ENCODE assay signal across 31 cellular contexts in genomic region chr5:113770648-113771047, GRCh38.
"Had no signal": no experiment of that assay in that cellular context is flagged by ENCODE, and none has a peak within 500 bp of the region (broad histone marks: within the 10 kb centered on the region; RNA-seq: fewer than 3 reads in every experiment).

No MANE protein-coding gene starts in this region.

- H3K9me3 ChIP-seq: adrenal gland had no signal

- H3K4me3 ChIP-seq: adrenal gland, body of pancreas, coronary artery, dorsolateral prefrontal cortex, esophagus squamous epithelium, gastroesophageal sphincter, heart right ventricle had no signal

- ATAC-seq: activated naive CD8-positive, alpha-beta T cell treated with anti-CD3 and anti-CD28 coated beads, Interleukin-2, amount 50 U/mL, for 24 hours; activated T-cell treated with anti-CD3 and anti-CD28 coated beads, Interleukin-2, amount 50 U/mL, for 4 hours; activated T-helper 17 cell treated with anti-CD3 and anti-CD28 coated beads, Interleukin-2, amount 50 U/mL, for 72 hours; body of pancreas; gastroesophageal sphincter; heart right ventricle; T-helper 17 cell had no signal

- H3K36me3 ChIP-seq: adrenal gland, esophagus squamous epithelium, gastroesophageal sphincter, heart right ventricle had no signal

- H3K27ac ChIP-seq: adrenal gland, body of pancreas, coronary artery, dorsolateral prefrontal cortex, esophagus squamous epithelium, gastroesophageal sphincter, heart right ventricle had no signal

- H3K36me3 Mint-ChIP-seq: activated naive CD8-positive, alpha-beta T cell treated with anti-CD3 and anti-CD28 coated beads for 36 hours had no signal

- H3K4me3 Mint-ChIP-seq: activated CD4-positive, alpha-beta memory T cell treated with anti-CD3 and anti-CD28 coated beads, Interleukin-2, amount 10 ng/mL, durations not matched to agents 7 days and 5 days; activated CD4-positive, alpha-beta T cell treated with anti-CD3 and anti-CD28 coated beads, Interleukin-2, amount 10 ng/mL, durations not matched to agents 7 days and 5 days; activated naive CD8-positive, alpha-beta T cell treated with anti-CD3 and anti-CD28 coated beads for 36 hours; activated naive CD8-positive, alpha-beta T cell treated with anti-CD3 and anti-CD28 coated beads, Interleukin-2, amount 50 U/mL, for 24 hours; activated T-cell treated with anti-CD3 and anti-CD28 coated beads, Interleukin-2, amount 50 U/mL, for 4 hours; activated T-helper 17 cell treated with anti-CD3 and anti-CD28 coated beads, Interleukin-2, amount 50 U/mL, for 72 hours; dendritic cell treated with granulocyte-macrophage colony-stimulating factor and Interleukin-4, amounts not matched to agents 40 ng/mL and 50 ng/mL, for 4 days; T-helper 17 cell had no signal

- H3K4me1 ChIP-seq: adrenal gland, body of pancreas, esophagus squamous epithelium, gastroesophageal sphincter, heart right ventricle had no signal

- H3K27me3 ChIP-seq: adrenal gland, body of pancreas, dorsolateral prefrontal cortex, esophagus squamous epithelium, gastroesophageal sphincter, heart right ventricle had no signal

- H3K27me3 Mint-ChIP-seq: activated CD4-positive, alpha-beta memory T cell treated with anti-CD3 and anti-CD28 coated beads, Interleukin-2, amount 10 ng/mL, durations not matched to agents 7 days and 5 days; activated CD4-positive, alpha-beta T cell treated with anti-CD3 and anti-CD28 coated beads, Interleukin-2, amount 10 ng/mL, durations not matched to agents 7 days and 5 days; activated naive CD8-positive, alpha-beta T cell treated with anti-CD3 and anti-CD28 coated beads for 36 hours; activated naive CD8-positive, alpha-beta T cell treated with anti-CD3 and anti-CD28 coated beads, Interleukin-2, amount 50 U/mL, for 24 hours; dendritic cell treated with granulocyte-macrophage colony-stimulating factor and Interleukin-4, amounts not matched to agents 40 ng/mL and 50 ng/mL, for 4 days; T-helper 17 cell had no signal

- H3K4me1 Mint-ChIP-seq: activated CD4-positive, alpha-beta memory T cell treated with anti-CD3 and anti-CD28 coated beads, Interleukin-2, amount 10 ng/mL, durations not matched to agents 7 days and 5 days; activated CD4-positive, alpha-beta T cell treated with anti-CD3 and anti-CD28 coated beads, Interleukin-2, amount 10 ng/mL, durations not matched to agents 7 days and 5 days; activated naive CD8-positive, alpha-beta T cell treated with anti-CD3 and anti-CD28 coated beads for 36 hours; activated naive CD8-positive, alpha-beta T cell treated with anti-CD3 and anti-CD28 coated beads, Interleukin-2, amount 50 U/mL, for 24 hours; activated T-helper 17 cell treated with anti-CD3 and anti-CD28 coated beads, Interleukin-2, amount 50 U/mL, for 72 hours; T-helper 17 cell had no signal

- H3K27ac Mint-ChIP-seq: activated CD4-positive, alpha-beta memory T cell treated with anti-CD3 and anti-CD28 coated beads, Interleukin-2, amount 10 ng/mL, durations not matched to agents 7 days and 5 days; activated CD4-positive, alpha-beta T cell treated with anti-CD3 and anti-CD28 coated beads, Interleukin-2, amount 10 ng/mL, durations not matched to agents 7 days and 5 days; activated naive CD8-positive, alpha-beta T cell treated with anti-CD3 and anti-CD28 coated beads for 36 hours; activated naive CD8-positive, alpha-beta T cell treated with anti-CD3 and anti-CD28 coated beads, Interleukin-2, amount 50 U/mL, for 24 hours; activated T-helper 17 cell treated with anti-CD3 and anti-CD28 coated beads, Interleukin-2, amount 50 U/mL, for 72 hours; dendritic cell treated with granulocyte-macrophage colony-stimulating factor and Interleukin-4, amounts not matched to agents 40 ng/mL and 50 ng/mL, for 4 days; T-helper 17 cell had no signal

- DNase-seq: activated CD4-positive, alpha-beta memory T cell treated with anti-CD3 and anti-CD28 coated beads, Interleukin-2, amount 10 ng/mL, durations not matched to agents 7 days and 5 days; activated CD4-positive, alpha-beta T cell treated with anti-CD3 and anti-CD28 coated beads for 1 hour; activated CD4-positive, alpha-beta T cell treated with anti-CD3 and anti-CD28 coated beads for 4 hours; activated CD4-positive, alpha-beta T cell treated with anti-CD3 and anti-CD28 coated beads, Interleukin-2, amount 10 ng/mL, durations not matched to agents 7 days and 5 days; activated CD4-positive, alpha-beta T cell treated with anti-CD3 and anti-CD28 coated beads, Interleukin-2, amount 50 U/mL, for 4 hours; activated CD8-positive, alpha-beta memory T cell treated with anti-CD3 and anti-CD28 coated beads, Interleukin-2, amount 50 U/mL, for 48 hours; activated effector memory CD4-positive, alpha-beta T cell treated with Interleukin-2 at 50 U/mL for 16 hours; activated gamma-delta T cell treated with Interleukin-2 at 50 U/mL for 16 hours; activated naive CD4-positive, alpha-beta T cell treated with anti-CD3 and anti-CD28 coated beads, Interleukin-2, amount 50 U/mL, for 16 hours; activated naive CD4-positive, alpha-beta T cell treated with Interleukin-2 at 50 U/mL for 16 hours; activated naive CD8-positive, alpha-beta T cell treated with anti-CD3 and anti-CD28 coated beads for 36 hours; activated naive CD8-positive, alpha-beta T cell treated with anti-CD3 and anti-CD28 coated beads, Interleukin-2, amount 50 U/mL, for 24 hours; activated T-cell treated with anti-CD3 and anti-CD28 coated beads for 4 hours; activated T-cell treated with anti-CD3 and anti-CD28 coated beads, Interleukin-2, amount 50 U/mL, for 4 hours; adrenal gland; amygdala; aorta; body of pancreas; central memory CD4-positive, alpha-beta T cell; dorsolateral prefrontal cortex; effector memory CD4-positive, alpha-beta T cell; erythroblast; esophagus squamous epithelium; foreskin melanocyte; heart right ventricle; T-helper 1 cell; T-helper 17 cell had no signal
